In the genomic region with DNA sequence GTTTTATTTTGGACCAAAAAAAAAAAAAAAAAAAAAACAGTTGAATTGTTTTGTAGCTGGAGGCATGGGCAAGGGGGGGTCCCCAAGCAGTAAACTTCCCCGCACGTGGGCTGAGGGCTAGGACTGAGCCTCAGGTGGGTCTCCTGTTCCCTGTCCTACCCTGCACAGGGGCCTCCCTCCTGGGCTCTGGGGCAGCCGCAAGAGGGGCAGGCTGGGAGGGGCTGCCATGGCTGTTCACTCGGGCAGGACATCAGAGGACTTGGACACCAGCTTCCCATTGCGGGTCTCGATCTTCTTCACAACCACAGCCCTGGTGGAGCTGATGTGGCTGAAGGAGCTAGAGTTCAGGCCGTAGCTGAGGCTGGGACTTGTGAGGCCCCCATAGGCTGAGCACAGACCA, we compare ENCODE assay signal across 2 cellular contexts.
TF ChIP-seq lines count a peak whose summit lies in the region.

No MANE protein-coding gene starts in this region.

TF ChIP-seq in IMR-90, 13 proteins besides CTCF, POLR2A, EP300 and RAD21:
- TF ChIP-seq CHD1 (IDR thresholded peaks at IDR 0.05; ENCODE audit: low read depth, low read length) (no peak), RCOR1 (IDR thresholded peaks at IDR 0.05; ENCODE audit: insufficient replicate concordance, low read length) (no peak), MAZ (IDR thresholded peaks at IDR 0.05; ENCODE audit: borderline replicate concordance, low read depth, low read length) (no peak), MAFK (IDR thresholded peaks at IDR 0.05; ENCODE audit: low read depth, low read length) (no peak), BHLHE40 (IDR thresholded peaks at IDR 0.05; ENCODE audit: low read depth, low read length) (no peak), RFX5 (IDR thresholded peaks at IDR 0.05; ENCODE audit: low read depth, low read length) (no peak)
- TF ChIP-seq, protein P1, sequence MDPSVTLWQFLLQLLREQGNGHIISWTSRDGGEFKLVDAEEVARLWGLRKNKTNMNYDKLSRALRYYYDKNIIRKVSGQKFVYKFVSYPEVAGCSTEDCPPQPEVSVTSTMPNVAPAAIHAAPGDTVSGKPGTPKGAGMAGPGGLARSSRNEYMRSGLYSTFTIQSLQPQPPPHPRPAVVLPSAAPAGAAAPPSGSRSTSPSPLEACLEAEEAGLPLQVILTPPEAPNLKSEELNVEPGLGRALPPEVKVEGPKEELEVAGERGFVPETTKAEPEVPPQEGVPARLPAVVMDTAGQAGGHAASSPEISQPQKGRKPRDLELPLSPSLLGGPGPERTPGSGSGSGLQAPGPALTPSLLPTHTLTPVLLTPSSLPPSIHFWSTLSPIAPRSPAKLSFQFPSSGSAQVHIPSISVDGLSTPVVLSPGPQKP (IDR thresholded peaks at IDR 0.05; ENCODE audit: borderline replicate concordance, low read depth, low read length), result no peak

TF ChIP-seq in H1, 55 proteins besides CTCF, POLR2A, EP300 and RAD21:
- TF ChIP-seq MAFK (IDR thresholded peaks at IDR 0.05; ENCODE audit: low read depth, low read length) (no peak), RNF2 (IDR thresholded peaks at IDR 0.05; ENCODE audit: borderline replicate concordance, low read depth, low read length, missing control alignments, poor library complexity, severe bottlenecking) (no peak)
